Comparison of ENCODE assay signal across 8 cellular contexts in genomic region chr9:79583957-79584654, GRCh38. TPM values are rescaled to one million over a fixed set of nuclear protein-coding genes. Genes with fewer than 3 reads are reported as not detected.
DNase-seq lines count a peak whose midpoint lies in the region; ATAC-seq lines count a peak whose summit lies in the region.

No MANE protein-coding gene starts in this region.

- peak overlapping the region; percentile 72 for H3K4me3 Mint-ChIP-seq in activated T-helper 17 cell treated with anti-CD3 and anti-CD28 coated beads, Interleukin-2, amount 50 U/mL, for 72 hours
- H3K4me3 Mint-ChIP-seq in naive B cell: peak overlapping the region in 7 of 8 donors; percentile 6 to 64 (median 17)

- peaks cover 28% of the 10 kb centered on the region for H3K36me3 Mint-ChIP-seq in activated T-helper 17 cell treated with anti-CD3 and anti-CD28 coated beads, Interleukin-2, amount 50 U/mL, for 72 hours (ENCODE audit: low read depth)
- H3K36me3 Mint-ChIP-seq in naive B cell: peaks cover 6 to 13% of the 10 kb centered on the region in 2 donors

- DNase-seq in naive B cell (no peak), NCI-H2171 treated with DMSO at 0.1 percent for 48 hours (lab: John Stamatoyannopoulos, UW) (no peak), amniotic stem cell (lab: John Stamatoyannopoulos, UW) (no peak)

- no peaks in the 10 kb centered on the region for H3K9me3 Mint-ChIP-seq in activated T-helper 17 cell treated with anti-CD3 and anti-CD28 coated beads, Interleukin-2, amount 50 U/mL, for 72 hours
- no peaks in the 10 kb centered on the region for H3K9me3 Mint-ChIP-seq in naive B cell

- peak; percentile 62 for ATAC-seq in GM19351 (IDR thresholded peaks at IDR 0.05; ENCODE audit: unreplicated experiment)
- peak; percentile 82 for ATAC-seq in HG03457 (IDR thresholded peaks at IDR 0.05; ENCODE audit: unreplicated experiment)
- ATAC-seq in activated T-helper 17 cell treated with anti-CD3 and anti-CD28 coated beads, Interleukin-2, amount 50 U/mL, for 72 hours (replicated peaks): peak; percentile 94
- ATAC-seq in naive B cell (ENCODE audit: low read depth in 2 of 2): peak; percentile 82
- ATAC-seq in GM19467 (IDR thresholded peaks at IDR 0.05; ENCODE audit: unreplicated experiment): no peak
- ATAC-seq in HG03469 (IDR thresholded peaks at IDR 0.05; ENCODE audit: unreplicated experiment): no peak

- peaks cover 47% of the 10 kb centered on the region for H3K4me1 Mint-ChIP-seq in activated T-helper 17 cell treated with anti-CD3 and anti-CD28 coated beads, Interleukin-2, amount 50 U/mL, for 72 hours
- H3K4me1 Mint-ChIP-seq in naive B cell: peaks cover 49 to 74% (median 69%) of the 10 kb centered on the region in 3 donors

- no peak overlapping the region for H3K27ac Mint-ChIP-seq in activated T-helper 17 cell treated with anti-CD3 and anti-CD28 coated beads, Interleukin-2, amount 50 U/mL, for 72 hours
- no peak overlapping the region for H3K27ac Mint-ChIP-seq in naive B cell

- H3K27me3 Mint-ChIP-seq in activated T-helper 17 cell treated with anti-CD3 and anti-CD28 coated beads, Interleukin-2, amount 50 U/mL, for 72 hours: no peaks in the 10 kb centered on the region
- H3K27me3 Mint-ChIP-seq in naive B cell: no peaks in the 10 kb centered on the region

RNA-seq across cellular contexts. Expression of gene TLE4, which starts 12.3 kb away (rescaled TPM):
- total RNA-seq in activated T-helper 17 cell treated with anti-CD3 and anti-CD28 coated beads, Interleukin-2, amount 50 U/mL, for 72 hours: 10 to 100 TPM; 17.4 to 19.3 TPM
- polyA plus RNA-seq in naive B cell (ENCODE audit: low read depth in 6 of 6): 10 to 100 TPM; 13.1 to 34.6 (median 26.0) TPM

Comparison
In these comparisons a context has a peak if more than half of its experiments do, and no peak if none do; other contexts are left out.
1. ATAC-seq: peak in GM19351 (single experiment), HG03457 (single experiment), activated T-helper 17 cell treated with anti-CD3 and anti-CD28 coated beads, Interleukin-2, amount 50 U/mL, for 72 hours (single experiment) and naive B cell (2 of 2); none in GM19467 (single experiment) and HG03469 (single experiment).